14 cellular contexts compared by ENCODE assay signal in genomic region chr4:148786699-148787098, GRCh38.
A peak's percentile ranks its signal among the peaks of the same experiment; 100 is the strongest.
DNase-seq lines count a peak whose midpoint lies in the region; ATAC-seq and TF ChIP-seq lines count a peak whose summit lies in the region.
"Had no signal": no experiment of that assay in that cellular context is flagged by ENCODE, and none has a peak within 500 bp of the region (broad histone marks: within the 10 kb centered on the region; RNA-seq: fewer than 3 reads in every experiment).

No MANE protein-coding gene starts in this region.

- H3K36me3 ChIP-seq in mucosa of rectum (ENCODE audit: control insufficient read depth in 2 of 2, insufficient read depth in 2 of 2, low read length in 2 of 2) = no peaks in the 10 kb centered on the region

- H3K27ac ChIP-seq in VCaP (peak overlapping the region; percentile 72), mucosa of rectum (ENCODE audit: low read depth in 2 of 2, low read length in 2 of 2) (peak overlapping the region; percentile 60 to 70)

- H3K4me1 ChIP-seq in mucosa of rectum (ENCODE audit: control insufficient read depth in 2 of 2, insufficient read depth in 2 of 2, low read length in 2 of 2) = peaks cover 4 to 14% of the 10 kb centered on the region in 2 donors

- DNase-seq in NCI-H82 (lab: John Stamatoyannopoulos, UW) (peak; percentile 0), NCI-H82 treated with DMSO at 0.1 percent for 48 hours (lab: John Stamatoyannopoulos, UW; ENCODE audit: unreplicated experiment) (no peak), NCI-H226 (no peak), NOMO-1 treated with dmso at 0.1 percent for 144 hours (lab: John Stamatoyannopoulos, UW; ENCODE audit: unreplicated experiment) (no peak)
- DNase-seq: Caco-2; CD8-positive, alpha-beta T cell; DND-41; GDM1 had no signal

- H3K9ac ChIP-seq in mucosa of rectum (ENCODE audit: low read depth in 1 of 2, low read length in 2 of 2) = no peak overlapping the region

- H3K27me3 ChIP-seq in mucosa of rectum (ENCODE audit: control insufficient read depth in 2 of 2, insufficient read depth in 2 of 2, low read length in 2 of 2) = no peaks in the 10 kb centered on the region

- TF ChIP-seq CTCF in VCaP (conservative IDR thresholded peaks at IDR 0.05) = no peak

- ATAC-seq in HG02840 (IDR thresholded peaks at IDR 0.05; ENCODE audit: low FRiP score, unreplicated experiment) = no peak
- ATAC-seq in SK-N-SH treated with all-trans-retinoic acid at 6 μM for 48 hours = no peak
- ATAC-seq: CD8-positive, alpha-beta T cell; HCT116; HepG2 had no signal

- H3K9me3 ChIP-seq in mucosa of rectum (ENCODE audit: control insufficient read depth in 2 of 2, low read length in 2 of 2) = no peaks in the 10 kb centered on the region
- H3K9me3 ChIP-seq: Caco-2 had no signal

- no peak overlapping the region for H3K4me3 ChIP-seq in mucosa of rectum (ENCODE audit: low read length in 2 of 2)

TF ChIP-seq in SK-N-SH treated with all-trans-retinoic acid at 6 μM for 48 hours, 23 proteins besides CTCF, POLR2A, EP300 and RAD21:
- no peak for TF ChIP-seq TOX (CRISPR knock-in tag; IDR thresholded peaks at IDR 0.05; ENCODE audit: borderline replicate concordance)
- TF ChIP-seq SNAI2 (CRISPR knock-in tag; IDR thresholded peaks at IDR 0.05) = no peak
- no peak for TF ChIP-seq OSR1 (CRISPR knock-in tag; IDR thresholded peaks at IDR 0.05)
- no peak for TF ChIP-seq RARB (CRISPR knock-in tag; IDR thresholded peaks at IDR 0.05)
- no peak for TF ChIP-seq CSRNP3 (CRISPR knock-in tag; IDR thresholded peaks at IDR 0.05)
- no peak for TF ChIP-seq POU6F1 (CRISPR knock-in tag; IDR thresholded peaks at IDR 0.05; ENCODE audit: borderline replicate concordance, low read depth)
- no peak for TF ChIP-seq PPARA (CRISPR knock-in tag; IDR thresholded peaks at IDR 0.05; ENCODE audit: borderline replicate concordance)
- TF ChIP-seq ZFP3 (CRISPR knock-in tag; IDR thresholded peaks at IDR 0.05) = no peak
- no peak for TF ChIP-seq PATZ1 (CRISPR knock-in tag; IDR thresholded peaks at IDR 0.05; ENCODE audit: borderline replicate concordance)
- no peak for TF ChIP-seq ZNF8 (CRISPR knock-in tag; IDR thresholded peaks at IDR 0.05)
- TF ChIP-seq ISL1 (CRISPR knock-in tag; IDR thresholded peaks at IDR 0.05) = no peak
- TF ChIP-seq ZFP30 (CRISPR knock-in tag; IDR thresholded peaks at IDR 0.05) = no peak
